ENCODE assay signal across 1 cellular context in genomic region chr21:34355570-34355969, GRCh38.
TF ChIP-seq lines count a peak whose summit lies in the region.

No MANE protein-coding gene starts in this region.

TF ChIP-seq in K562, 482 proteins besides CTCF, POLR2A, EP300 and RAD21 (continued from another document):
- TF ChIP-seq PRDM10 (IDR thresholded peaks at IDR 0.05; ENCODE audit: partially characterized antibody) (no peak), MYC (IDR thresholded peaks at IDR 0.05; ENCODE audit: low read depth, low read length) (no peak), MYC (CRISPR knock-in tag; IDR thresholded peaks at IDR 0.05; ENCODE audit: borderline replicate concordance, low read depth) (no peak), VEZF1 (CRISPR knock-in tag; IDR thresholded peaks at IDR 0.05) (no peak), ZNF512 (tag; IDR thresholded peaks at IDR 0.05) (peak; percentile 62), POU5F1 (IDR thresholded peaks at IDR 0.05; ENCODE audit: borderline replicate concordance, low read depth, low read length, partially characterized antibody) (no peak), SMAD3 (CRISPR knock-in tag; conservative IDR thresholded peaks at IDR 0.05) (no peak)
